ENCODE assay signal across 27 cellular contexts in genomic region chr7:14751461-14751860, GRCh38.
DNase-seq lines count a peak whose midpoint lies in the region; FAIRE-seq lines count a peak whose summit lies in the region.
"Had no signal": no experiment of that assay in that cellular context is flagged by ENCODE, and none has a peak within 500 bp of the region (broad histone marks: within the 10 kb centered on the region; RNA-seq: fewer than 3 reads in every experiment).

No MANE protein-coding gene starts in this region.

- DNase-seq in GF-D8 (lab: John Stamatoyannopoulos, UW) (peak; percentile 82), MV-4-11 (lab: John Stamatoyannopoulos, UW) (peak; percentile 97), SIG-M5 treated with dmso at 0.1 percent for 504 hours (lab: John Stamatoyannopoulos, UW; ENCODE audit: unreplicated experiment) (peak; percentile 75), dermis blood vessel endothelial cell (peak; percentile 82), urothelium cell line (ENCODE audit: low spot score) (no peak), EL (no peak), NCI-H2107 treated with DMSO at 0.1 percent for 48 hours (lab: John Stamatoyannopoulos, UW; ENCODE audit: unreplicated experiment) (no peak)
- DNase-seq in NK-92 treated with Interleukin-12 subunit alpha and Interleukin-12 subunit beta, amount 100 ng/mL, for 24 hours (lab: John Stamatoyannopoulos, UW), result no peak
- DNase-seq: activated CD4-positive, alpha-beta T cell treated with anti-CD3 and anti-CD28 coated beads, Interleukin-2, amount 50 U/mL, for 4 hours; body of pancreas; CD4-positive, CD25-positive, alpha-beta regulatory T cell; DMS 273 treated with DMSO at 0.1 percent for 48 hours; H9; kidney glomerular epithelial cell; mesendoderm; naive thymus-derived CD4-positive, alpha-beta T cell; NCI-H1092; NCI-H2171; NCI-H526; occipital lobe; PC-3; right cardiac atrium; SHP77; stimulated activated CD4-positive, alpha-beta T cell treated with anti-CD3 and anti-CD28 coated beads, Interleukin-12 subunit alpha, Interleukin-12 subunit beta, amount 100 ng/mL, for 4 hours; stimulated activated CD4-positive, alpha-beta T cell treated with anti-CD3 and anti-CD28 coated beads, Interleukin-4, amount 100 ng/mL, for 4 hours; thyroid gland had no signal

- FAIRE-seq in urothelium cell line (lab: Jason Lieb, UNC), result no peak
- FAIRE-seq: colon had no signal

Comparison
In these comparisons a context has a peak if more than half of its experiments do, and no peak if none do; other contexts are left out.
1. DNase-seq: peak in GF-D8 (single experiment), MV-4-11 (single experiment), SIG-M5 treated with dmso at 0.1 percent for 504 hours (single experiment) and dermis blood vessel endothelial cell (single experiment); none in NK-92 treated with Interleukin-12 subunit alpha and Interleukin-12 subunit beta, amount 100 ng/mL, for 24 hours (single experiment), urothelium cell line (single experiment), EL (single experiment) and NCI-H2107 treated with DMSO at 0.1 percent for 48 hours (single experiment).